Comparison of ENCODE assay signal across 22 cellular contexts in the genomic region with DNA sequence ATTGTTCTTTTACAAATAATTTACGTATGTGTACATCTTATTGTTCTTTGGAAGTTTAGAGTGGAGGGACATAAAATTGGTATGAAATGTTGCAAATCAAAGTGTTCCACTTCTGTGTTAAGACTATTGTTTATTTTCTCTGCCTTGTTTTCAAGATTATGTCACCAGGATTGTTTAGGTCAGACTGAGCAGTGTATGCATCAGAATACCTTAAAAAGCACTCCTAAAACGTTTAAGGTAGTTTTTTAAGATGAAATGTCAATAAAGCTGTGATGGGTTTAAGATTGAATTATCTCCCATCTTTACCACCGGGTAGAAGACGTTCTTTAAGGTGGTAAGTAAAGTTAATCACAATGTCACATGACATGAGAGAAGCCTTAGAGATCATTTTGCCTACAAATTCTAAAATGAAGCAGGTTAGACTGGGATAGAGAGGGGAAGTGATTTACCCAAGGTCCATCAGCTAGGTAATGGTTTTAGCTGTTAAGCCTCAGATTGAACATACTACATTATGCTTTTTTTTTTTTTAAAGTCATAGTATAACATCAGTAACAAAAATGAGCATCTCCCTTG. TPM values are rescaled to one million over a fixed set of nuclear protein-coding genes. Genes with fewer than 3 reads are reported as not detected.
DNase-seq lines count a peak whose midpoint lies in the region; ATAC-seq and TF ChIP-seq lines count a peak whose summit lies in the region.
"Had no signal": no experiment of that assay in that cellular context is flagged by ENCODE, and none has a peak within 500 bp of the region (broad histone marks: within the 10 kb centered on the region; RNA-seq: fewer than 3 reads in every experiment).

No MANE protein-coding gene starts in this region.

- H3K4me1 ChIP-seq in Karpas-422 (ENCODE audit: low read length), result peaks cover 76% of the 10 kb centered on the region
- peaks cover 67% of the 10 kb centered on the region for H3K4me1 ChIP-seq in smooth muscle cell (ENCODE audit: low read depth)

- CTCF ChIA-PET in HEK293T (lab: Yijun Ruan, JAX), result no interaction called here

- H3K36me3 ChIP-seq in Karpas-422 (ENCODE audit: insufficient read depth, low read length) (no peaks in the 10 kb centered on the region), smooth muscle cell (ENCODE audit: low read depth) (no peaks in the 10 kb centered on the region)
- H3K36me3 ChIP-seq: MG63 had no signal

- TF ChIP-seq CTCF in endothelial cell (IDR thresholded peaks at IDR 0.05; ENCODE audit: unreplicated experiment) (no peak), smooth muscle cell (IDR thresholded peaks at IDR 0.05; ENCODE audit: borderline replicate concordance, insufficient read depth, poor library complexity, severe bottlenecking) (no peak)

- H4K20me1 ChIP-seq in Karpas-422 (ENCODE audit: insufficient read depth, low read depth, low read length) (peaks cover 70% of the 10 kb centered on the region), smooth muscle cell (ENCODE audit: low read depth) (peaks cover 100% of the 10 kb centered on the region)

- H3K4me1 Mint-ChIP-seq in activated T-cell treated with anti-CD3 and anti-CD28 coated beads, Interleukin-2, amount 50 U/mL, for 4 hours (ENCODE audit: low read depth), result peaks cover 68% of the 10 kb centered on the region
- peaks cover 50% of the 10 kb centered on the region for H3K4me1 Mint-ChIP-seq in endothelial cell (ENCODE audit: unreplicated experiment)

- no peak overlapping the region for H3K9ac ChIP-seq in Karpas-422 (ENCODE audit: low read length)
- H3K9ac ChIP-seq in smooth muscle cell (ENCODE audit: low read depth), result no peak overlapping the region

- H3K4me2 ChIP-seq in Karpas-422 (ENCODE audit: low read depth, low read length, poor library complexity, severe bottlenecking) (peak overlapping the region; percentile 19), smooth muscle cell (peak overlapping the region; percentile 6)

- no peak for ATAC-seq in activated T-cell treated with anti-CD3 and anti-CD28 coated beads, Interleukin-2, amount 50 U/mL, for 4 hours
- ATAC-seq: esophagus mucosa, HepG2 had no signal

- H3K27me3 ChIP-seq in Karpas-422 (ENCODE audit: low read length), result no peaks in the 10 kb centered on the region
- no peaks in the 10 kb centered on the region for H3K27me3 ChIP-seq in smooth muscle cell (ENCODE audit: low read depth)
- H3K27me3 ChIP-seq: MG63 had no signal

- H3K36me3 Mint-ChIP-seq in activated T-cell treated with anti-CD3 and anti-CD28 coated beads, Interleukin-2, amount 50 U/mL, for 4 hours (ENCODE audit: insufficient read depth), result peaks cover 1% of the 10 kb centered on the region
- H3K36me3 Mint-ChIP-seq in endothelial cell (ENCODE audit: low read depth, unreplicated experiment), result no peaks in the 10 kb centered on the region

- H3K9me2 ChIP-seq in Karpas-422 (replicated peaks; ENCODE audit: insufficient read depth, low read length), result no peaks in the 10 kb centered on the region

- WGBS in smooth muscle cell (ENCODE audit: low lambda C conversion rate), result 48% methylated on average over 4 of the region's 4 CpGs

- H3K27ac Mint-ChIP-seq in endothelial cell (ENCODE audit: unreplicated experiment), result peak overlapping the region; percentile 55
- H3K27ac Mint-ChIP-seq: activated CD4-positive, alpha-beta T cell treated with anti-CD3 and anti-CD28 coated beads, Interleukin-2, amount 10 ng/mL, durations not matched to agents 24 days and 14 days had no signal

- H3K4me3 ChIP-seq in Karpas-422 (ENCODE audit: low read length) (no peak overlapping the region), smooth muscle cell (no peak overlapping the region)
- H3K4me3 ChIP-seq: MG63 had no signal

- H3K9me3 Mint-ChIP-seq in activated T-cell treated with anti-CD3 and anti-CD28 coated beads, Interleukin-2, amount 50 U/mL, for 4 hours, result no peaks in the 10 kb centered on the region
- no peaks in the 10 kb centered on the region for H3K9me3 Mint-ChIP-seq in endothelial cell (ENCODE audit: unreplicated experiment)
- H3K9me3 Mint-ChIP-seq: activated CD4-positive, alpha-beta T cell treated with anti-CD3 and anti-CD28 coated beads, Interleukin-2, amount 10 ng/mL, durations not matched to agents 24 days and 14 days; CD14-positive monocyte had no signal

- POLR2A ChIA-PET in HEK293T (lab: Yijun Ruan, JAX), result interaction anchor here (1.0 kb wide), 1 partner anchor 11 kb away, joined by 3 read pairs; no protein-coding TSS in a partner anchor

- H3K27me3 Mint-ChIP-seq in activated T-cell treated with anti-CD3 and anti-CD28 coated beads, Interleukin-2, amount 50 U/mL, for 4 hours (ENCODE audit: low read depth), result no peaks in the 10 kb centered on the region
- no peaks in the 10 kb centered on the region for H3K27me3 Mint-ChIP-seq in endothelial cell (ENCODE audit: unreplicated experiment)
- H3K27me3 Mint-ChIP-seq: activated CD4-positive, alpha-beta T cell treated with anti-CD3 and anti-CD28 coated beads, Interleukin-2, amount 10 ng/mL, durations not matched to agents 24 days and 14 days had no signal

- H2AFZ ChIP-seq in Karpas-422 (ENCODE audit: low read length) (no peak overlapping the region), smooth muscle cell (ENCODE audit: low read depth) (no peak overlapping the region)

- peaks cover 100% of the 10 kb centered on the region for H3K79me2 ChIP-seq in Karpas-422 (ENCODE audit: low read length)
- H3K79me2 ChIP-seq in smooth muscle cell (ENCODE audit: low read depth), result peaks cover 100% of the 10 kb centered on the region

- no peak for DNase-seq in activated T-cell treated with anti-CD3 and anti-CD28 coated beads, Interleukin-2, amount 50 U/mL, for 4 hours
- DNase-seq in activated T-cell treated with anti-CD3 and anti-CD28 coated beads for 4 hours, result no peak
- DNase-seq in Karpas-422, result no peak
- DNase-seq in endothelial cell (ENCODE audit: low spot score), result no peak
- no peak for DNase-seq in smooth muscle cell (lab: John Stamatoyannopoulos, UW; ENCODE audit: unreplicated experiment)
- DNase-seq in activated gamma-delta T cell treated with Interleukin-2 at 50 U/mL for 16 hours, result no peak
- no peak for DNase-seq in HEK293T (ENCODE audit: extremely low spot score)
- no peak for DNase-seq in CD1c-positive myeloid dendritic cell (ENCODE audit: extremely low spot score)
- DNase-seq: activated CD4-positive, alpha-beta T cell treated with anti-CD3 and anti-CD28 coated beads, Interleukin-2, amount 10 ng/mL, durations not matched to agents 24 days and 14 days; activated CD8-positive, alpha-beta memory T cell treated with anti-CD3 and anti-CD28 coated beads, Interleukin-2, amount 50 U/mL, for 48 hours; activated naive CD4-positive, alpha-beta T cell treated with anti-CD3 and anti-CD28 coated beads, Interleukin-2, amount 50 U/mL, for 16 hours; DND-41; GOT3; MG63; NCI-H226; posterior cingulate gyrus; RPMI8226; SW 1271 had no signal

- peaks cover 9% of the 10 kb centered on the region for H3F3A ChIP-seq in smooth muscle cell (ENCODE audit: low read depth)

- no peaks in the 10 kb centered on the region for H3K9me3 ChIP-seq in Karpas-422 (ENCODE audit: low read length)
- H3K9me3 ChIP-seq in smooth muscle cell (replicated peaks; ENCODE audit: low read depth), result no peaks in the 10 kb centered on the region
- H3K9me3 ChIP-seq: MG63 had no signal

- H3K27ac ChIP-seq in Karpas-422 (ENCODE audit: low read length) (no peak overlapping the region), smooth muscle cell (ENCODE audit: low read depth) (peak overlapping the region; percentile 48)

- peak overlapping the region; percentile 3 for H3K4me3 Mint-ChIP-seq in activated T-cell treated with anti-CD3 and anti-CD28 coated beads, Interleukin-2, amount 50 U/mL, for 4 hours
- H3K4me3 Mint-ChIP-seq in endothelial cell (ENCODE audit: unreplicated experiment), result no peak overlapping the region
- H3K4me3 Mint-ChIP-seq: activated CD4-positive, alpha-beta T cell treated with anti-CD3 and anti-CD28 coated beads, Interleukin-2, amount 10 ng/mL, durations not matched to agents 24 days and 14 days; CD14-positive monocyte had no signal

TF ChIP-seq in HEK293T, 16 proteins besides CTCF, POLR2A, EP300 and RAD21:
- TF ChIP-seq ZNF384 (IDR thresholded peaks at IDR 0.05) (no peak), ARNT (IDR thresholded peaks at IDR 0.05) (no peak), CTBP1 (IDR thresholded peaks at IDR 0.05; ENCODE audit: borderline replicate concordance) (no peak), SUZ12 (IDR thresholded peaks at IDR 0.05) (no peak), FOXM1 (IDR thresholded peaks at IDR 0.05; ENCODE audit: borderline replicate concordance) (no peak), L3MBTL2 (conservative IDR thresholded peaks at IDR 0.05) (no peak), PKNOX1 (IDR thresholded peaks at IDR 0.05) (no peak), FOXK2 (IDR thresholded peaks at IDR 0.05) (no peak), LEF1 (IDR thresholded peaks at IDR 0.05; ENCODE audit: borderline replicate concordance) (no peak), FOXA1 (IDR thresholded peaks at IDR 0.05) (no peak), NFRKB (IDR thresholded peaks at IDR 0.05) (no peak), BHLHE40 (IDR thresholded peaks at IDR 0.05; ENCODE audit: borderline replicate concordance) (no peak), ELF4 (IDR thresholded peaks at IDR 0.05) (no peak), TARDBP (IDR thresholded peaks at IDR 0.05) (no peak), HDGF (IDR thresholded peaks at IDR 0.05; ENCODE audit: borderline replicate concordance) (no peak), SP1 (IDR thresholded peaks at IDR 0.05) (no peak)

RNA-seq across cellular contexts. Expression of gene VAPA, which starts 10.6 kb away (rescaled TPM):
- total RNA-seq in activated T-cell treated with anti-CD3 and anti-CD28 coated beads, Interleukin-2, amount 50 U/mL, for 4 hours, result 100 to 1,000 TPM; 220 to 245 (median 229) TPM
- 138 and 162 TPM in 2 replicates for total RNA-seq in Karpas-422 (2014; rRNA removed; shearing (Covaris generic); ENCODE audit: low replicate concordance)
- total RNA-seq in endothelial cell (ENCODE audit: unreplicated experiment) (180 TPM), smooth muscle cell (350 and 386 TPM in 2 replicates)
- 315 and 334 TPM in 2 replicates for polyA plus RNA-seq in smooth muscle cell

RNA-seq across cellular contexts. Expression of gene TXNDC2, which starts 38.7 kb away (rescaled TPM):
- not detected for total RNA-seq in activated T-cell treated with anti-CD3 and anti-CD28 coated beads, Interleukin-2, amount 50 U/mL, for 4 hours
- not detected in 2 replicates for total RNA-seq in Karpas-422 (2014; rRNA removed; shearing (Covaris generic); ENCODE audit: low replicate concordance)
- total RNA-seq in endothelial cell (ENCODE audit: unreplicated experiment) (not detected), smooth muscle cell (0.58 and 0.94 TPM in 2 replicates)
- polyA plus RNA-seq in smooth muscle cell, result 1.1 TPM in 1 of 2 replicates, not detected in the other
- total RNA-seq: activated CD4-positive, alpha-beta T cell treated with anti-CD3 and anti-CD28 coated beads, Interleukin-2, amount 10 ng/mL, durations not matched to agents 24 days and 14 days; esophagus mucosa; HepG2; myocyte had no signal
- polyA plus RNA-seq: HepG2 had no signal
